In the genomic region with DNA sequence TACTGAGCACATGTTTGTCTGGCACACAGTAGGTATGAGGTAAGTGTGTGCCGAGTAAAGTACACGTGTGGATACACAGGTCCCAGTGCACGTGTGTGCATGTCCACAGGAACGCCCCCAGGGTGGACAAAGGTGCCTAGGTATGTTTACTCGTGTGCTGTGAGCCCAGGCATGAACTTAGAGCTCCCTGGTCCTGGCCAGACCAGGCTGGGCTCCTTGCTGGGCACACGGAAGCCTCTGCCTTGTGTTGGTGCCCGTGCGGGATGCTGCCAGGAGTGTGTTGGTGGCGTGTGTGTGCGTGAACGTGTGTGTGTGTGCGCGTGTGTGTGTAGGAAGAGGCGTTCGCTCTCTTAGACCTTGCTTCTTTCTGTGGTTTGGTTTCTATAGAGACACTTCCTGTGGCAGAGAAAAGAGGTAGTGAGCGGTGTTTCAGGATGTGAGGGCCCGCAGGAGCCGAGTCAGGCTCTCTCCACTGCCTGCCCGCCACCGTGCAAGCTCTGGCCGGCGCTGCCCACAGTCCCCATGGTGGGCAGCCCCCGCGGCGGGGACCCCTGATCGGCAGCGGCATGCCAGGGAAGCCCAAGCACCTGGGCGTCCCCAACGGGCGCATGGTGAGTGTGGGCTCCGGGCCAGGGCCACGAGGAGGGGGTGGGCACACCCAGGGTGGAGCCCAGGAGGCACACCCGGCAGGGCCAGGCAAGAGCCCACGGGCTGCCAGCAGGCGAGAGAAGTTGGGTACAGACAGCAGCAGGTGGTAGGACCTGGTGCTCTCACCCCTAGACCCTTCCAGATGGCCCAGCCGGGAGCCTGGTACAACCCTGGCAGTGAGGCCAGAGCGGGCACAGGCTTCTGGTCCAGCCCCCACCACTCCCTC, we compare ENCODE assay signal across 8 cellular contexts. TPM values are rescaled to one million over a fixed set of nuclear protein-coding genes. Genes with fewer than 3 reads are reported as not detected.
A peak's percentile ranks its signal among the peaks of the same experiment; 100 is the strongest.
DNase-seq lines count a peak whose midpoint lies in the region; ATAC-seq and TF ChIP-seq lines count a peak whose summit lies in the region.

A gene with protein sequence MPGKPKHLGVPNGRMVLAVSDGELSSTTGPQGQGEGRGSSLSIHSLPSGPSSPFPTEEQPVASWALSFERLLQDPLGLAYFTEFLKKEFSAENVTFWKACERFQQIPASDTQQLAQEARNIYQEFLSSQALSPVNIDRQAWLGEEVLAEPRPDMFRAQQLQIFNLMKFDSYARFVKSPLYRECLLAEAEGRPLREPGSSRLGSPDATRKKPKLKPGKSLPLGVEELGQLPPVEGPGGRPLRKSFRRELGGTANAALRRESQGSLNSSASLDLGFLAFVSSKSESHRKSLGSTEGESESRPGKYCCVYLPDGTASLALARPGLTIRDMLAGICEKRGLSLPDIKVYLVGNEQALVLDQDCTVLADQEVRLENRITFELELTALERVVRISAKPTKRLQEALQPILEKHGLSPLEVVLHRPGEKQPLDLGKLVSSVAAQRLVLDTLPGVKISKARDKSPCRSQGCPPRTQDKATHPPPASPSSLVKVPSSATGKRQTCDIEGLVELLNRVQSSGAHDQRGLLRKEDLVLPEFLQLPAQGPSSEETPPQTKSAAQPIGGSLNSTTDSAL (plus strand): TSS at position 466 of the 874 bp plus-strand sequence. CDS start 101 bp downstream, at position 567.

- TF ChIP-seq POLR2A in Peyer's patch (IDR thresholded peaks at IDR 0.05) = peak in 1 of 2 donors; percentile 24

- no peak within 1 kb of the TSS for H3K9ac ChIP-seq in skeletal muscle satellite cell (ENCODE audit: low read depth, low read length)

- H3K27ac ChIP-seq in CD4-positive, alpha-beta T cell (ENCODE audit: low read depth, low read length) = peak within 1 kb of the TSS; percentile 80
- H3K27ac ChIP-seq in Peyer's patch = peak within 1 kb of the TSS; percentile 51 to 95 (median 64)

- no peaks in the 10 kb centered on the region for H3K27me3 Mint-ChIP-seq in CD4-positive, alpha-beta T cell

- peak; percentile 91 for ATAC-seq in CD4-positive, alpha-beta T cell (ENCODE audit: poor library complexity)
- peak; percentile 95 for ATAC-seq in HG03354 (IDR thresholded peaks at IDR 0.05; ENCODE audit: poor library complexity, severe bottlenecking, unreplicated experiment)

- no peaks in the 10 kb centered on the region for H3K27me3 ChIP-seq in CD4-positive, alpha-beta T cell (ENCODE audit: control insufficient read depth, insufficient read depth, low read length)
- H3K27me3 ChIP-seq in Peyer's patch (no peaks in the 10 kb centered on the region), skeletal muscle satellite cell (ENCODE audit: control insufficient read depth, insufficient read depth, low read length) (peaks cover 50% of the 10 kb centered on the region)

- peaks cover 81% of the 10 kb centered on the region for H3K4me1 Mint-ChIP-seq in CD4-positive, alpha-beta T cell (ENCODE audit: low read depth)

- no peaks in the 10 kb centered on the region for H3K9me3 Mint-ChIP-seq in CD4-positive, alpha-beta T cell

- peak within 1 kb of the TSS; percentile 53 to 78 (median 62) for H3K4me3 ChIP-seq in Peyer's patch
- H3K4me3 ChIP-seq in skeletal muscle satellite cell (ENCODE audit: low read length) = peak within 1 kb of the TSS; percentile 47

- no peak for TF ChIP-seq CTCF in CD4-positive, alpha-beta T cell (IDR thresholded peaks at IDR 0.05)
- TF ChIP-seq CTCF in Peyer's patch (IDR thresholded peaks at IDR 0.05) = no peak

- peak within 1 kb of the TSS; percentile 64 for H3K4me2 ChIP-seq in skeletal muscle satellite cell (ENCODE audit: low read length)

- intact Hi-C loops in CD4-positive, alpha-beta T cell (cut with DNase I, micrococcal nuclease) = loop anchor here (5.0 to 10.0 kb wide), 2 partner anchors 45 to 973 kb away; a partner anchor contains a TSS

- H3K4me3 Mint-ChIP-seq in CD4-positive, alpha-beta T cell = peak within 1 kb of the TSS; percentile 82

- POLR2A ChIA-PET in CD4-positive, alpha-beta T cell (lab: Charles Lee) = interaction anchor here (1.0 to 6.2 kb wide), 7 partner anchors 9 to 144 kb away, joined by 3 to 51 read pairs (median 3); a partner anchor contains a TSS

- H3K4me1 ChIP-seq in Peyer's patch (peaks cover 0 to 41% (median 27%) of the 10 kb centered on the region in 4 donors), skeletal muscle satellite cell (ENCODE audit: control insufficient read depth, insufficient read depth, low read length) (peaks cover 5% of the 10 kb centered on the region)

- peaks cover 32% of the 10 kb centered on the region for H3K36me3 Mint-ChIP-seq in CD4-positive, alpha-beta T cell (ENCODE audit: low read depth)

- CTCF ChIA-PET in CD4-positive, alpha-beta T cell (lab: Charles Lee) = interaction anchor here (1.1 to 5.0 kb wide), 4 partner anchors 12 to 46 kb away, joined by 3 to 31 read pairs (median 8); no protein-coding TSS in a partner anchor

- H3K36me3 ChIP-seq in Peyer's patch (no peaks in the 10 kb centered on the region), skeletal muscle satellite cell (ENCODE audit: insufficient read depth, low read length) (no peaks in the 10 kb centered on the region)

- H3K9me3 ChIP-seq in CD4-positive, alpha-beta T cell (ENCODE audit: control insufficient read depth, low read length) = no peaks in the 10 kb centered on the region
- H3K9me3 ChIP-seq in Peyer's patch = no peaks in the 10 kb centered on the region
- H3K9me3 ChIP-seq in skeletal muscle satellite cell (replicated peaks; ENCODE audit: low read length) = no peaks in the 10 kb centered on the region

- DNase-seq in CD4-positive, alpha-beta T cell = peak; percentile 55 to 76 (median 64)
- peak; percentile 93 for DNase-seq in GM19240 (ENCODE audit: insufficient read length, low spot score)
- DNase-seq in Peyer's patch = peak in 2 of 3 donors; percentile 73 to 82
- peak; percentile 62 for DNase-seq in activated T-helper 1 cell treated with Interleukin-2 at 50 U/mL for 16 hours (ENCODE audit: low read depth)
- no peak for DNase-seq in glomerular endothelial cell (ENCODE audit: extremely low read depth, low read depth, low spot score)
- no peak for DNase-seq in NCI-H82 treated with DMSO at 0.1 percent for 48 hours (lab: John Stamatoyannopoulos, UW; ENCODE audit: unreplicated experiment)

- peak within 1 kb of the TSS; percentile 83 for H3K27ac Mint-ChIP-seq in CD4-positive, alpha-beta T cell

RNA-seq across cellular contexts. Expression of the gene that starts here (rescaled TPM):
- total RNA-seq in CD4-positive, alpha-beta T cell = 10 to 100 TPM; 34.7 to 35.3 TPM
- total RNA-seq in Peyer's patch (10 to 100 TPM; 19.4 to 41.0 (median 23.3) TPM), glomerular endothelial cell (9.8 and 12.8 TPM in 2 replicates)
- total RNA-seq in skeletal muscle satellite cell (2012; rRNA removed) = 4.6 and 7.2 TPM in 2 replicates

Comparison
In these comparisons a context has a peak if more than half of its experiments do, and no peak if none do; other contexts are left out.
1. DNase-seq: peak in CD4-positive, alpha-beta T cell (10 of 10), GM19240 (single experiment), Peyer's patch (2 of 3) and activated T-helper 1 cell treated with Interleukin-2 at 50 U/mL for 16 hours (single experiment); none in glomerular endothelial cell (single experiment) and NCI-H82 treated with DMSO at 0.1 percent for 48 hours (single experiment).